13 cellular contexts compared by ENCODE assay signal in genomic region chr3:47096955-47097354, GRCh38.
DNase-seq lines count a peak whose midpoint lies in the region; ATAC-seq and TF ChIP-seq lines count a peak whose summit lies in the region.
"Had no signal": no experiment of that assay in that cellular context is flagged by ENCODE, and none has a peak within 500 bp of the region (broad histone marks: within the 10 kb centered on the region; RNA-seq: fewer than 3 reads in every experiment).

No MANE protein-coding gene starts in this region.

- H3K4me3 Mint-ChIP-seq in dendritic cell treated with granulocyte-macrophage colony-stimulating factor and Interleukin-4, amounts not matched to agents 40 ng/mL and 50 ng/mL, for 4 days, result no peak overlapping the region
- H3K4me3 Mint-ChIP-seq in naive thymus-derived CD8-positive, alpha-beta T cell, result no peak overlapping the region
- H3K4me3 Mint-ChIP-seq in activated naive CD8-positive, alpha-beta T cell treated with anti-CD3 and anti-CD28 coated beads for 36 hours, result no peak overlapping the region
- H3K4me3 Mint-ChIP-seq: activated naive CD8-positive, alpha-beta T cell treated with anti-CD3 and anti-CD28 coated beads, Interleukin-2, amount 10 ng/mL, durations not matched to agents 7 days and 5 days; CD8-positive, alpha-beta memory T cell had no signal

- H3K36me3 Mint-ChIP-seq in dendritic cell treated with granulocyte-macrophage colony-stimulating factor and Interleukin-4, amounts not matched to agents 40 ng/mL and 50 ng/mL, for 4 days (ENCODE audit: low read depth), result peaks cover 74% of the 10 kb centered on the region
- peaks cover 6 to 71% (median 14%) of the 10 kb centered on the region in 3 donors for H3K36me3 Mint-ChIP-seq in naive thymus-derived CD8-positive, alpha-beta T cell
- H3K36me3 Mint-ChIP-seq in activated naive CD8-positive, alpha-beta T cell treated with anti-CD3 and anti-CD28 coated beads for 36 hours, result peaks cover 10% of the 10 kb centered on the region

- H3K27ac Mint-ChIP-seq in dendritic cell treated with granulocyte-macrophage colony-stimulating factor and Interleukin-4, amounts not matched to agents 40 ng/mL and 50 ng/mL, for 4 days, result peak overlapping the region; percentile 24
- H3K27ac Mint-ChIP-seq in naive thymus-derived CD8-positive, alpha-beta T cell, result peak overlapping the region in 7 of 10 donors; percentile 2 to 68 (median 61)
- no peak overlapping the region for H3K27ac Mint-ChIP-seq in activated naive CD8-positive, alpha-beta T cell treated with anti-CD3 and anti-CD28 coated beads for 36 hours
- H3K27ac Mint-ChIP-seq: activated naive CD8-positive, alpha-beta T cell treated with anti-CD3 and anti-CD28 coated beads, Interleukin-2, amount 10 ng/mL, durations not matched to agents 7 days and 5 days had no signal

- TF ChIP-seq RAD21 in Ishikawa (IDR thresholded peaks at IDR 0.05; ENCODE audit: low read depth), result no peak

- H3K27me3 Mint-ChIP-seq in dendritic cell treated with granulocyte-macrophage colony-stimulating factor and Interleukin-4, amounts not matched to agents 40 ng/mL and 50 ng/mL, for 4 days, result no peaks in the 10 kb centered on the region
- no peaks in the 10 kb centered on the region for H3K27me3 Mint-ChIP-seq in naive thymus-derived CD8-positive, alpha-beta T cell
- no peaks in the 10 kb centered on the region for H3K27me3 Mint-ChIP-seq in activated naive CD8-positive, alpha-beta T cell treated with anti-CD3 and anti-CD28 coated beads for 36 hours
- H3K27me3 Mint-ChIP-seq: activated naive CD8-positive, alpha-beta T cell treated with anti-CD3 and anti-CD28 coated beads, Interleukin-2, amount 10 ng/mL, durations not matched to agents 7 days and 5 days; CD8-positive, alpha-beta memory T cell had no signal

- intact Hi-C loops in dendritic cell treated with granulocyte-macrophage colony-stimulating factor and Interleukin-4, amounts not matched to agents 40 ng/mL and 50 ng/mL, for 4 days (cut with micrococcal nuclease), result no loop called here

- no peaks in the 10 kb centered on the region for H3K4me1 Mint-ChIP-seq in dendritic cell treated with granulocyte-macrophage colony-stimulating factor and Interleukin-4, amounts not matched to agents 40 ng/mL and 50 ng/mL, for 4 days (ENCODE audit: low read depth)
- H3K4me1 Mint-ChIP-seq in naive thymus-derived CD8-positive, alpha-beta T cell, result peaks cover 0 to 7% (median 2%) of the 10 kb centered on the region in 4 donors
- H3K4me1 Mint-ChIP-seq in activated naive CD8-positive, alpha-beta T cell treated with anti-CD3 and anti-CD28 coated beads for 36 hours, result peaks cover 4% of the 10 kb centered on the region

- DNase-seq in AG20443 (ENCODE audit: low spot score) (peak; percentile 51), NCI-H2107 (lab: John Stamatoyannopoulos, UW) (no peak)
- DNase-seq in naive thymus-derived CD8-positive, alpha-beta T cell, result no peak
- DNase-seq in activated naive CD8-positive, alpha-beta T cell treated with anti-CD3 and anti-CD28 coated beads for 36 hours, result no peak
- DNase-seq: activated CD4-positive, alpha-beta T cell treated with anti-CD3 and anti-CD28 coated beads for 4 hours; activated naive CD8-positive, alpha-beta T cell treated with anti-CD3 and anti-CD28 coated beads, Interleukin-2, amount 10 ng/mL, durations not matched to agents 7 days and 5 days; CD8-positive, alpha-beta memory T cell; NCI-H748 treated with DMSO at 0.1 percent for 48 hours; stimulated activated CD4-positive, alpha-beta T cell treated with anti-CD3 and anti-CD28 coated beads, Interleukin-4, amount 100 ng/mL, for 24 hours had no signal

- POLR2A ChIA-PET in naive thymus-derived CD8-positive, alpha-beta T cell (lab: Charles Lee), result no interaction called here

- H3K9me3 Mint-ChIP-seq in dendritic cell treated with granulocyte-macrophage colony-stimulating factor and Interleukin-4, amounts not matched to agents 40 ng/mL and 50 ng/mL, for 4 days, result no peaks in the 10 kb centered on the region
- H3K9me3 Mint-ChIP-seq in naive thymus-derived CD8-positive, alpha-beta T cell, result no peaks in the 10 kb centered on the region
- H3K9me3 Mint-ChIP-seq in activated naive CD8-positive, alpha-beta T cell treated with anti-CD3 and anti-CD28 coated beads for 36 hours, result no peaks in the 10 kb centered on the region
- H3K9me3 Mint-ChIP-seq: activated naive CD8-positive, alpha-beta T cell treated with anti-CD3 and anti-CD28 coated beads, Interleukin-2, amount 10 ng/mL, durations not matched to agents 7 days and 5 days; CD8-positive, alpha-beta memory T cell had no signal

- TF ChIP-seq EP300 in Ishikawa (IDR thresholded peaks at IDR 0.05; ENCODE audit: borderline replicate concordance), result no peak

- ATAC-seq in naive thymus-derived CD8-positive, alpha-beta T cell, result no peak
- ATAC-seq in GM18517 (IDR thresholded peaks at IDR 0.05; ENCODE audit: unreplicated experiment), result no peak
- ATAC-seq in GM21515 (IDR thresholded peaks at IDR 0.05; ENCODE audit: unreplicated experiment), result no peak

TF ChIP-seq in Ishikawa, 13 proteins besides CTCF, POLR2A, EP300 and RAD21:
- TF ChIP-seq TEAD4 (IDR thresholded peaks at IDR 0.05) (0 out of 2 replicates have a peak, but pooled peaks have one; percentile 16), TCF12 (IDR thresholded peaks at IDR 0.05; ENCODE audit: low read depth) (no peak)
